Comparison of ENCODE assay signal across 27 cellular contexts in genomic region chr10:3190817-3191216, GRCh38. TPM values are rescaled to one million over a fixed set of nuclear protein-coding genes. Genes with fewer than 3 reads are reported as not detected.
A peak's percentile ranks its signal among the peaks of the same experiment; 100 is the strongest.
DNase-seq lines count a peak whose midpoint lies in the region; ATAC-seq, FAIRE-seq and TF ChIP-seq lines count a peak whose summit lies in the region.
"Had no signal": no experiment of that assay in that cellular context is flagged by ENCODE, and none has a peak within 500 bp of the region (broad histone marks: within the 10 kb centered on the region; RNA-seq: fewer than 3 reads in every experiment).

No MANE protein-coding gene starts in this region.

- BruUV-seq in IMR-90 (replicated peaks; lab: Mats Ljungman, UMichigan) (no TSS peak), K562 (replicated peaks; lab: Mats Ljungman, UMichigan) (no TSS peak)

- no peak overlapping the region for H3K4ac ChIP-seq in IMR-90 (ENCODE audit: low read depth, low read length)

- H2AFZ ChIP-seq in IMR-90 (replicated peaks; ENCODE audit: low read length, poor library complexity) (no peak overlapping the region), K562 (ENCODE audit: low read depth, low read length) (no peak overlapping the region), Karpas-422 (ENCODE audit: low read length) (no peak overlapping the region)

- no peak for TF ChIP-seq POLR2A in IMR-90 (IDR thresholded peaks at IDR 0.05; ENCODE audit: low read depth, low read length)
- no peak for TF ChIP-seq POLR2A in K562 (conservative IDR thresholded peaks at IDR 0.05)
- TF ChIP-seq POLR2A in sigmoid colon (IDR thresholded peaks at IDR 0.05) = no peak

- POLR2A ChIA-PET in HEK293 (lab: Yijun Ruan, JAX) (no interaction called here), IMR-90 (lab: Charles Lee; ENCODE audit: unreplicated experiment) (no interaction called here), K562 (lab: Yijun Ruan, JAX) (no interaction called here)
- POLR2A ChIA-PET in naive thymus-derived CD4-positive, alpha-beta T cell (lab: Charles Lee) = no interaction called here

- no peak overlapping the region for H4K8ac ChIP-seq in IMR-90 (ENCODE audit: low read depth in 2 of 2, low read length in 2 of 2)

- H3K79me1 ChIP-seq in IMR-90 (ENCODE audit: low read depth in 1 of 2, low read length in 2 of 2) = 0 out of 4 replicates have a peak, but pooled peaks cover 0 to 5% of the 10 kb centered on the region in 2 experiments

- WGBS in IMR-90 (ENCODE audit: extremely low coverage in 2 of 2, insufficient read length in 1 of 2), 2 experiments = no CpG with 5 or more reads among the region's 3 CpGs
- WGBS in K562 (ENCODE audit: insufficient coverage, low coverage, missing lambda C conversion rate) = 0% methylated on average over 3 of the region's 3 CpGs
- WGBS in endodermal cell (ENCODE audit: insufficient coverage in 1 of 2, insufficient read length in 1 of 2), 2 experiments = 91 to 100% methylated on average over 2 to 3 of the region's 3 CpGs
- WGBS in sigmoid colon, 2 donors = 86 to 89% methylated on average over 3 of the region's 3 CpGs

- H3K36me3 ChIP-seq in HEK293 (ENCODE audit: control insufficient read depth in 2 of 2, insufficient read depth in 1 of 2, low read length in 2 of 2) = no peaks in the 10 kb centered on the region
- H3K36me3 ChIP-seq in IMR-90 (ENCODE audit: control insufficient read depth, insufficient read depth, low read length) = no peaks in the 10 kb centered on the region
- no peaks in the 10 kb centered on the region for H3K36me3 ChIP-seq in K562 (ENCODE audit: control insufficient read depth, insufficient read depth, low read length)
- no peaks in the 10 kb centered on the region for H3K36me3 ChIP-seq in endodermal cell (ENCODE audit: control insufficient read depth, insufficient read depth, low read length)
- no peaks in the 10 kb centered on the region for H3K36me3 ChIP-seq in naive thymus-derived CD4-positive, alpha-beta T cell (ENCODE audit: control insufficient read depth in 2 of 3, insufficient read depth in 3 of 3, low read length in 3 of 3)
- no peaks in the 10 kb centered on the region for H3K36me3 ChIP-seq in sigmoid colon
- H3K36me3 ChIP-seq in Karpas-422 (ENCODE audit: insufficient read depth, low read length) = no peaks in the 10 kb centered on the region
- H3K36me3 ChIP-seq: BE2C, BLaER1 had no signal

- H3K14ac ChIP-seq in IMR-90 (replicated peaks; ENCODE audit: low read depth, low read length) = no peak overlapping the region

- no peak for TF ChIP-seq EP300 in K562 (IDR thresholded peaks at IDR 0.05; ENCODE audit: low read length)
- no peak for TF ChIP-seq EP300 in sigmoid colon (IDR thresholded peaks at IDR 0.05)

- H3K9me2 ChIP-seq in Karpas-422 (replicated peaks; ENCODE audit: insufficient read depth, low read length) = no peaks in the 10 kb centered on the region

- H3K27me3 ChIP-seq in IMR-90 (ENCODE audit: control insufficient read depth, insufficient read depth, low read length) = no peaks in the 10 kb centered on the region
- peaks cover 24 to 53% of the 10 kb centered on the region in 2 experiments for H3K27me3 ChIP-seq in K562 (ENCODE audit: control insufficient read depth in 2 of 2, insufficient read depth in 2 of 2, low read length in 2 of 2)
- H3K27me3 ChIP-seq in endodermal cell (ENCODE audit: control insufficient read depth, insufficient read depth, low read length, poor library complexity, severe bottlenecking) = no peaks in the 10 kb centered on the region
- H3K27me3 ChIP-seq in naive thymus-derived CD4-positive, alpha-beta T cell (ENCODE audit: control insufficient read depth in 2 of 2, insufficient read depth in 2 of 2, low read length in 2 of 2) = no peaks in the 10 kb centered on the region
- H3K27me3 ChIP-seq in sigmoid colon = no peaks in the 10 kb centered on the region
- no peaks in the 10 kb centered on the region for H3K27me3 ChIP-seq in Karpas-422 (ENCODE audit: low read length)
- H3K27me3 ChIP-seq: BE2C, BLaER1 had no signal

- H3K9me3 ChIP-seq in HEK293 (ENCODE audit: control insufficient read depth, insufficient read depth, low read depth, low read length) (no peaks in the 10 kb centered on the region), IMR-90 (ENCODE audit: control insufficient read depth, insufficient read depth, low read length) (no peaks in the 10 kb centered on the region), K562 (replicated peaks; ENCODE audit: control insufficient read depth, insufficient read depth, low read depth, low read length) (no peaks in the 10 kb centered on the region), endodermal cell (ENCODE audit: control insufficient read depth, low read length) (no peaks in the 10 kb centered on the region), sigmoid colon (no peaks in the 10 kb centered on the region), Karpas-422 (ENCODE audit: low read length) (no peaks in the 10 kb centered on the region)
- no peaks in the 10 kb centered on the region for H3K9me3 ChIP-seq in naive thymus-derived CD4-positive, alpha-beta T cell (ENCODE audit: control insufficient read depth in 2 of 3, low read length in 3 of 3)
- H3K9me3 ChIP-seq: BE2C, BLaER1 had no signal

- H3K27me3 Mint-ChIP-seq in endodermal cell (ENCODE audit: insufficient read depth) = peaks cover 6% of the 10 kb centered on the region
- peaks cover 0 to 75% (median 8%) of the 10 kb centered on the region in 5 donors for H3K27me3 Mint-ChIP-seq in naive thymus-derived CD4-positive, alpha-beta T cell

- H2BK5ac ChIP-seq in IMR-90 (ENCODE audit: low read depth, low read length, poor library complexity, severe bottlenecking) = no peak overlapping the region

- no peak overlapping the region for H3K18ac ChIP-seq in IMR-90 (ENCODE audit: low read depth, low read length)

- CTCF ChIA-PET in HEK293 (lab: Yijun Ruan, JAX) = interaction anchor here (0.7 kb wide), 1 partner anchor 1596 kb away, joined by 3 read pairs; no protein-coding TSS in a partner anchor
- CTCF ChIA-PET in IMR-90 (lab: Yijun Ruan, JAX) = no interaction called here
- CTCF ChIA-PET in K562 (lab: Yijun Ruan, JAX; ENCODE audit: low intra/inter-chr PET ratio) = no interaction called here
- CTCF ChIA-PET in naive thymus-derived CD4-positive, alpha-beta T cell (lab: Charles Lee) = no interaction called here

- no peak overlapping the region for H2BK120ac ChIP-seq in IMR-90 (ENCODE audit: low read depth, low read length)

- H3K27ac ChIP-seq in HEK293 (ENCODE audit: extremely low read depth, low read depth, low read length) = no peak overlapping the region
- H3K27ac ChIP-seq in IMR-90 (ENCODE audit: insufficient read depth, low read length) = no peak overlapping the region
- H3K27ac ChIP-seq in K562 (ENCODE audit: extremely low read depth, low read depth, low read length) = no peak overlapping the region
- H3K27ac ChIP-seq in endodermal cell (ENCODE audit: low read depth, low read length) = no peak overlapping the region
- no peak overlapping the region for H3K27ac ChIP-seq in naive thymus-derived CD4-positive, alpha-beta T cell (ENCODE audit: low read depth, low read length)
- H3K27ac ChIP-seq in sigmoid colon = no peak overlapping the region
- no peak overlapping the region for H3K27ac ChIP-seq in Karpas-422 (ENCODE audit: low read length)
- H3K27ac ChIP-seq: BLaER1 had no signal

- intact Hi-C loops in IMR-90 (cut with micrococcal nuclease) = loop anchor here (10.0 kb wide), 2 partner anchors 1054 to 1324 kb away; no protein-coding TSS in a partner anchor
- intact Hi-C loops in K562 (cut with micrococcal nuclease) = no loop called here
- intact Hi-C loops in naive thymus-derived CD4-positive, alpha-beta T cell (cut with micrococcal nuclease) = loop anchor here in 1 of 2 donors (5.0 kb wide), 1 partner anchor 46 kb away; no protein-coding TSS in a partner anchor
- intact Hi-C loops in sigmoid colon (cut with DNase I) = no loop called here

- ATAC-seq in IMR-90 (ENCODE audit: low read depth) (no peak), K562 (no peak)
- ATAC-seq in naive thymus-derived CD4-positive, alpha-beta T cell = no peak
- ATAC-seq: GM12878 had no signal

- H4K5ac ChIP-seq in IMR-90 (ENCODE audit: low read depth, low read length) = no peak overlapping the region

- no peak overlapping the region for H3K4me2 ChIP-seq in IMR-90 (ENCODE audit: low read depth, low read length)
- H3K4me2 ChIP-seq in K562 (ENCODE audit: insufficient read depth, low read length) = no peak overlapping the region
- H3K4me2 ChIP-seq in Karpas-422 (ENCODE audit: low read depth, low read length, poor library complexity, severe bottlenecking) = no peak overlapping the region
- H3K4me2 ChIP-seq: BLaER1 had no signal

- dilution Hi-C loops in IMR-90 (cut with HindIII; ENCODE audit: low sequenced_read_pairs, unreplicated experiment) = no loop called here

- no peak overlapping the region for H2BK15ac ChIP-seq in IMR-90 (ENCODE audit: low read depth, low read length)

- no peak overlapping the region for H2AK9ac ChIP-seq in IMR-90 (replicated peaks; ENCODE audit: low read depth, low read length, poor library complexity)

- no peak overlapping the region for H3K56ac ChIP-seq in IMR-90 (ENCODE audit: extremely low read depth, insufficient read depth, low read length)

- H3K4me3 Mint-ChIP-seq in endodermal cell = no peak overlapping the region
- no peak overlapping the region for H3K4me3 Mint-ChIP-seq in naive thymus-derived CD4-positive, alpha-beta T cell
- H3K4me3 Mint-ChIP-seq: CD14-positive monocyte; CD4-positive, alpha-beta memory T cell; CD4-positive, CD25-positive, alpha-beta regulatory T cell; CD8-positive, alpha-beta memory T cell had no signal

- H3K36me3 Mint-ChIP-seq in endodermal cell (ENCODE audit: low read depth) = no peaks in the 10 kb centered on the region
- H3K36me3 Mint-ChIP-seq in naive thymus-derived CD4-positive, alpha-beta T cell = no peaks in the 10 kb centered on the region
- H3K36me3 Mint-ChIP-seq: CD14-positive monocyte; CD4-positive, alpha-beta memory T cell; CD4-positive, CD25-positive, alpha-beta regulatory T cell; CD8-positive, alpha-beta memory T cell had no signal

- H2AK5ac ChIP-seq in IMR-90 (ENCODE audit: low read depth, low read length) = peak overlapping the region; percentile 51; the same call in 1 of the 2 replicates

- H3K4me3 ChIP-seq in HEK293 (ENCODE audit: low read depth, low read length) (no peak overlapping the region), IMR-90 (ENCODE audit: insufficient read depth, low read depth, low read length) (no peak overlapping the region), K562 (no peak overlapping the region), endodermal cell (ENCODE audit: low read length) (no peak overlapping the region), sigmoid colon (no peak overlapping the region), Karpas-422 (ENCODE audit: low read length) (no peak overlapping the region)
- H3K4me3 ChIP-seq in naive thymus-derived CD4-positive, alpha-beta T cell (ENCODE audit: low read length) = no peak overlapping the region
- H3K4me3 ChIP-seq: BLaER1, GM12878 had no signal

- H3K9me3 Mint-ChIP-seq in endodermal cell = peaks cover 5% of the 10 kb centered on the region
- no peaks in the 10 kb centered on the region for H3K9me3 Mint-ChIP-seq in naive thymus-derived CD4-positive, alpha-beta T cell
- H3K9me3 Mint-ChIP-seq: CD4-positive, alpha-beta memory T cell; CD4-positive, CD25-positive, alpha-beta regulatory T cell; CD8-positive, alpha-beta memory T cell had no signal

- no peaks in the 10 kb centered on the region for H4K20me1 ChIP-seq in IMR-90 (ENCODE audit: insufficient read depth, low read length)
- no peaks in the 10 kb centered on the region for H4K20me1 ChIP-seq in K562 (replicated peaks; ENCODE audit: control insufficient read depth, insufficient read depth, low read length)
- no peaks in the 10 kb centered on the region for H4K20me1 ChIP-seq in Karpas-422 (ENCODE audit: insufficient read depth, low read depth, low read length)
- H4K20me1 ChIP-seq: BLaER1 had no signal

- no peak for FAIRE-seq in K562 (lab: Jason Lieb, UNC)
- FAIRE-seq: A204.1, GM12878, GM12892, GM18507 had no signal

- H3K27ac Mint-ChIP-seq in endodermal cell = no peak overlapping the region
- H3K27ac Mint-ChIP-seq in naive thymus-derived CD4-positive, alpha-beta T cell = no peak overlapping the region
- H3K27ac Mint-ChIP-seq: CD14-positive monocyte; CD4-positive, alpha-beta memory T cell; CD4-positive, CD25-positive, alpha-beta regulatory T cell; CD8-positive, alpha-beta memory T cell had no signal

- DNase-seq in IMR-90 (no peak), K562 (ENCODE audit: extremely low read depth in 1 of 4, low spot score in 3 of 4) (no peak), endodermal cell (peak; percentile 40), sigmoid colon (no peak), Karpas-422 (no peak)
- DNase-seq in naive thymus-derived CD4-positive, alpha-beta T cell = no peak
- DNase-seq: 8988T; ACHN; BE2C; C1 segment of cervical spinal cord; CD4-positive, alpha-beta memory T cell; CD4-positive, CD25-positive, alpha-beta regulatory T cell; CD8-positive, alpha-beta memory T cell; COR-L47; DMS 273 treated with DMSO at 0.1 percent for 48 hours; DMS153; DMS53; DMS79; DND-41; EL had no signal

- peaks cover 4% of the 10 kb centered on the region for H3K9me1 ChIP-seq in IMR-90 (ENCODE audit: insufficient read depth, low read length)
- H3K9me1 ChIP-seq in K562 (ENCODE audit: control insufficient read depth, insufficient read depth, low read length) = no peaks in the 10 kb centered on the region

- no peak overlapping the region for H4K91ac ChIP-seq in IMR-90 (ENCODE audit: insufficient read depth, low read depth, low read length)

- peaks cover 5% of the 10 kb centered on the region for H3K4me1 Mint-ChIP-seq in endodermal cell
- H3K4me1 Mint-ChIP-seq in naive thymus-derived CD4-positive, alpha-beta T cell = peaks cover 6 to 13% (median 10%) of the 10 kb centered on the region in 7 donors

- in situ Hi-C loops in IMR-90 (cut with MboI; ENCODE audit: low sequenced_read_pairs) = loop anchor here (10.0 kb wide), 2 partner anchors 584 to 1574 kb away; no protein-coding TSS in a partner anchor
- in situ Hi-C loops in K562 (cut with MboI) = no loop called here

- H3K9ac ChIP-seq in IMR-90 (ENCODE audit: low read depth, low read length) (no peak overlapping the region), K562 (ENCODE audit: insufficient read depth in 1 of 2, low read depth in 2 of 2, low read length in 2 of 2) (no peak overlapping the region), endodermal cell (ENCODE audit: extremely low read depth, low read length, poor library complexity, severe bottlenecking) (no peak overlapping the region), Karpas-422 (ENCODE audit: low read length) (no peak overlapping the region)
- H3K9ac ChIP-seq: BLaER1 had no signal

- H3K79me2 ChIP-seq in K562 (ENCODE audit: control insufficient read depth, insufficient read depth, low read length) (no peaks in the 10 kb centered on the region), Karpas-422 (ENCODE audit: low read length) (no peaks in the 10 kb centered on the region)

- TF ChIP-seq CTCF in HEK293 (tag by site-specific recombination; IDR thresholded peaks at IDR 0.05) (no peak), IMR-90 (conservative IDR thresholded peaks at IDR 0.05; ENCODE audit: low read depth, low read length) (no peak), K562 (IDR thresholded peaks at IDR 0.05 in 2 of 3, conservative IDR thresholded peaks at IDR 0.05 in 1 of 3; ENCODE audit: insufficient read depth in 2 of 3, low read depth in 1 of 3, low read length in 3 of 3) (no peak), endodermal cell (conservative IDR thresholded peaks at IDR 0.05) (no peak), sigmoid colon (IDR thresholded peaks at IDR 0.05) (no peak)

- TF ChIP-seq RAD21 in IMR-90 (IDR thresholded peaks at IDR 0.05; ENCODE audit: low read length) (no peak), K562 (CRISPR knock-in tag; conservative IDR thresholded peaks at IDR 0.05 in 1 of 2, IDR thresholded peaks at IDR 0.05 in 1 of 2) (no peak)

- H3K4me1 ChIP-seq in HEK293 (ENCODE audit: control insufficient read depth, insufficient read depth, low read length) = no peaks in the 10 kb centered on the region
- 0 out of 2 replicates have a peak, but pooled peaks cover 2% of the 10 kb centered on the region for H3K4me1 ChIP-seq in IMR-90 (ENCODE audit: control insufficient read depth, insufficient read depth, low read length)
- no peaks in the 10 kb centered on the region for H3K4me1 ChIP-seq in K562 (replicated peaks in 1 of 2; ENCODE audit: control insufficient read depth in 2 of 2, insufficient read depth in 2 of 2, low read length in 2 of 2)
- no peaks in the 10 kb centered on the region for H3K4me1 ChIP-seq in endodermal cell (ENCODE audit: control insufficient read depth, insufficient read depth, low read length)
- no peaks in the 10 kb centered on the region for H3K4me1 ChIP-seq in naive thymus-derived CD4-positive, alpha-beta T cell (ENCODE audit: control insufficient read depth in 2 of 2, insufficient read depth in 2 of 2, low read length in 2 of 2)
- peaks cover 0 to 6% (median 2%) of the 10 kb centered on the region in 4 donors for H3K4me1 ChIP-seq in sigmoid colon
- H3K4me1 ChIP-seq in Karpas-422 (ENCODE audit: low read length) = no peaks in the 10 kb centered on the region
- H3K4me1 ChIP-seq: BE2C, BLaER1 had no signal

- no peak overlapping the region for H2BK20ac ChIP-seq in IMR-90 (ENCODE audit: low read depth, low read length)

- H3K23ac ChIP-seq in IMR-90 (ENCODE audit: low read depth, low read length) = no peak overlapping the region

RNA-seq across cellular contexts. Expression of gene PITRM1, which starts 18.2 kb away (rescaled TPM):
- total RNA-seq in IMR-90 (2012; rRNA removed) (111 and 124 TPM in 2 replicates), K562 (2014; rRNA removed) (44.0 and 48.8 TPM in 2 replicates), K562 (2014; rRNA removed; fragmentation: Illumina TruSeq; extraction: Trizol) (37.2 and 39.7 TPM in 2 replicates), K562 (2015; rRNA removed; fragmentation: Illumina TruSeq; extraction: Trizol) (43.6 and 47.2 TPM in 2 replicates), K562 (2021) (63.4 and 70.4 TPM in 2 replicates), endodermal cell (10 to 100 TPM; 45.3 to 50.2 TPM), sigmoid colon (10 to 100 TPM; 48.5 to 70.3 (median 57.3) TPM)
- polyA plus RNA-seq in IMR-90 (2012; rRNA removed) (92.3 and 97.1 TPM in 2 replicates), K562 (2011; rRNA removed) (36.9 and 47.9 TPM in 2 replicates), K562 (2014; fragmentation: Illumina TruSeq; extraction: Trizol) (60.4 and 69.6 TPM in 2 replicates), K562 (2014; fragmentation: Nextera tagmentation; extraction: Ambion mirVana) (10 to 100 TPM; 21.1 to 29.2 TPM), K562 (2014; rRNA removed) (34.2 and 35.0 TPM in 2 replicates), sigmoid colon (10 to 100 TPM; 16.6 to 40.6 (median 23.4) TPM)
- 54.3 and 69.2 TPM in 2 replicates for polyA plus RNA-seq in IMR-90 (2012; cell fraction: cytosol; rRNA removed)
- polyA plus RNA-seq in IMR-90 (2012; cell fraction: nucleus; rRNA removed; ENCODE audit: low replicate concordance) = 219 and 253 TPM in 2 replicates
- total RNA-seq in K562 (2011; cell fraction: chromatin; rRNA removed; ENCODE audit: low replicate concordance) = 163 and 183 TPM in 2 replicates
- total RNA-seq in K562 (2011; cell fraction: nucleolus; rRNA removed) = 87.5 and 88.7 TPM in 2 replicates
- total RNA-seq in K562 (2011; cell fraction: nucleoplasm; rRNA removed) = 91.3 and 119 TPM in 2 replicates
- 40.0 and 41.1 TPM in 2 replicates for polyA plus RNA-seq in K562 (2011; cell fraction: cytosol; rRNA removed)
- polyA plus RNA-seq in K562 (2011; cell fraction: nucleus; rRNA removed) = 186 and 189 TPM in 2 replicates
- 49.8 and 55.3 TPM in 2 replicates for polyA plus RNA-seq in K562 (2012)
- polyA minus RNA-seq in K562 (2011; rRNA and poly(A)+ RNA removed) = 41.6 and 42.9 TPM in 2 replicates
- polyA minus RNA-seq in K562 (2011; cell fraction: cytosol; rRNA and poly(A)+ RNA removed) = 38.5 and 39.2 TPM in 2 replicates
- 48.2 and 73.2 TPM in 2 replicates for polyA minus RNA-seq in K562 (2011; cell fraction: nucleus; rRNA and poly(A)+ RNA removed)
- 47.0 TPM for polyA plus RNA-seq in endodermal cell (2013, experiment 1 of 2)
- 39.2 TPM for polyA plus RNA-seq in endodermal cell (2013, experiment 2 of 2)
- total RNA-seq in naive thymus-derived CD4-positive, alpha-beta T cell = 10 to 100 TPM; 56.5 to 90.8 (median 85.4) TPM
- 10 to 100 TPM; 35.1 to 56.0 TPM for polyA plus RNA-seq in naive thymus-derived CD4-positive, alpha-beta T cell
- total RNA-seq in Karpas-422 (2014; rRNA removed; shearing (Covaris generic); ENCODE audit: low replicate concordance) = 29.5 and 33.7 TPM in 2 replicates
